ENCODE assay signal across 19 cellular contexts in the genomic region with DNA sequence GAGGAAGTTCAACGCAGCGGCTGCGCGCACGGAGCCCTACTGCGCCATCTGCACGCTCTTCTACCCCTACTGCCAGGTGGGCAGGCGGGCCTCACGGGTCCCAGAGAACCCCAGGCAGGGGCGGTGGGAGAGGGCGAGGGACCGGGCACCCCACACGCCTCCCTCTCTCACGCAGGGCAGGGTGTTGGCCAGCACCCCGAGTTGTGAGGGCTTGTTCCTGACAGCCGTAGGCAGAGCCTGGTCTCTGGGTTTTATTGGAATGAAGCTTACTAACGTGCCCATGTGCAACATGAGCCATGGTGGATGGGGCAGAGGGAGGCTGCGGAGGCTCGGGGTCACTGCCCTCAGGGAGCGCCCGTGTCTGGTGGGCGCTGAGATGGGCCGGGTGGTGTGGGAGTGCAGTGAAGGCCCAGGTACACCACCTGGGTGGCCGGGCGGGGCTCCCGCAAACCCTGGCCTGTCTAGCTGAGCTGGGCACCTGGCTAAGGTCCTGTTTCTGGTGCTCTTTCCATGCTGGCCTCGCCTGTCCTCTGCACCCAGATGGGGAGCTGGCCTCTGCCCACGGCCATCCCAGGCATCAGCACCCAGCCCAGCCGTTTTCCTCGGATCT.
DNase-seq lines count a peak whose midpoint lies in the region; ATAC-seq, FAIRE-seq and TF ChIP-seq lines count a peak whose summit lies in the region.
"Had no signal": no experiment of that assay in that cellular context is flagged by ENCODE, and none has a peak within 500 bp of the region (broad histone marks: within the 10 kb centered on the region; RNA-seq: fewer than 3 reads in every experiment).

No MANE protein-coding gene starts in this region.

- intact Hi-C loops in heart left ventricle (cut with DNase I) (loop anchor here in 1 of 10 donors (10.0 kb wide), 1 partner anchor 79 kb away; no protein-coding TSS in a partner anchor), GM12878 (cut with micrococcal nuclease; ENCODE audit: unreplicated experiment) (no loop called here)

- CTCF ChIA-PET in GM12878 (lab: Yijun Ruan, JAX): interaction anchor here (0.6 kb wide), 1 partner anchor 206 kb away, joined by 3 read pairs; no protein-coding TSS in a partner anchor

- 93 to 96% (median 94%) methylated on average over 27 to 30 of the region's 30 CpGs for WGBS in heart left ventricle, 4 donors
- 95% methylated on average over 29 of the region's 30 CpGs for WGBS in GM12878 (ENCODE audit: insufficient coverage, insufficient replicate concordance, low lambda C conversion rate, missing lambda C conversion rate)
- WGBS in small intestine, 3 donors: 94 to 95% (median 95%) methylated on average over 24 to 30 of the region's 30 CpGs

- H3K4me3 ChIP-seq in cardiac muscle cell: no peak overlapping the region
- no peak overlapping the region for H3K4me3 ChIP-seq in heart left ventricle
- no peak overlapping the region for H3K4me3 ChIP-seq in GM12878
- no peak overlapping the region for H3K4me3 ChIP-seq in small intestine (ENCODE audit: low read depth in 1 of 2, low read length in 2 of 2)

- TF ChIP-seq RAD21 in GM12878 (IDR thresholded peaks at IDR 0.05; ENCODE audit: insufficient read depth, low read depth, low read length): no peak

- H3K4me3 Mint-ChIP-seq in naive B cell: peak overlapping the region in 7 of 8 donors; percentile 9 to 98 (median 53)
- H3K4me3 Mint-ChIP-seq in stimulated activated naive B cell treated with anti-CD40 and anti-IgM and Interleukin-4, amounts not matched to agents 10 μg/mL and 1 μg/mL and 100 μg/mL, for 72 hours: peak overlapping the region; percentile 69 to 90

- peaks cover 37% of the 10 kb centered on the region for H3K36me3 ChIP-seq in cardiac muscle cell
- H3K36me3 ChIP-seq in heart left ventricle: peaks cover 0 to 83% (median 60%) of the 10 kb centered on the region in 9 donors
- H3K36me3 ChIP-seq in GM12878 (ENCODE audit: control insufficient read depth in 2 of 2, insufficient read depth in 2 of 2, low read length in 1 of 2): peaks cover 17 to 19% of the 10 kb centered on the region in 2 experiments
- H3K36me3 ChIP-seq in small intestine (ENCODE audit: control insufficient read depth in 2 of 2, insufficient read depth in 2 of 2, low read length in 2 of 2): peaks cover 0 to 7% of the 10 kb centered on the region in 2 donors

- H3K27me3 ChIP-seq in cardiac muscle cell: no peaks in the 10 kb centered on the region
- H3K27me3 ChIP-seq in heart left ventricle: no peaks in the 10 kb centered on the region
- H3K27me3 ChIP-seq in GM12878 (replicated peaks in 1 of 2; ENCODE audit: control insufficient read depth in 2 of 2, insufficient read depth in 2 of 2, low read length in 1 of 2): no peaks in the 10 kb centered on the region
- no peaks in the 10 kb centered on the region for H3K27me3 ChIP-seq in small intestine (ENCODE audit: control insufficient read depth in 2 of 2, insufficient read depth in 2 of 2, low read length in 2 of 2)
- H3K27me3 ChIP-seq: BE2C had no signal

- RAD21 ChIA-PET in GM12878 (lab: Charles Lee; ENCODE audit: unreplicated experiment): no interaction called here

- no peaks in the 10 kb centered on the region for H3K27me3 Mint-ChIP-seq in naive B cell
- H3K27me3 Mint-ChIP-seq in stimulated activated naive B cell treated with anti-CD40 and anti-IgM and Interleukin-4, amounts not matched to agents 10 μg/mL and 1 μg/mL and 100 μg/mL, for 72 hours: no peaks in the 10 kb centered on the region

- H3K27ac ChIP-seq in cardiac muscle cell (peak overlapping the region; percentile 99), heart left ventricle (no peak overlapping the region), GM12878 (ENCODE audit: control insufficient read depth, insufficient read depth) (no peak overlapping the region), small intestine (ENCODE audit: low read depth in 1 of 2, low read length in 1 of 2) (no peak overlapping the region)

- no peak overlapping the region; the same call in 1 of the 2 replicates for H3K9ac ChIP-seq in GM12878 (ENCODE audit: control insufficient read depth, insufficient read depth, low read length)

- ATAC-seq in heart left ventricle: no peak
- no peak for ATAC-seq in GM12878
- ATAC-seq in naive B cell (ENCODE audit: low read depth in 2 of 2): no peak
- ATAC-seq in stimulated activated naive B cell treated with anti-CD40 and anti-IgM and Interleukin-4, amounts not matched to agents 10 μg/mL and 1 μg/mL and 100 μg/mL, for 72 hours (replicated peaks): no peak
- ATAC-seq in GM18505 (IDR thresholded peaks at IDR 0.05; ENCODE audit: unreplicated experiment): no peak

- BruUV-seq in GM12878 (replicated peaks; lab: Mats Ljungman, UMichigan): no TSS peak

- POLR2A ChIA-PET in GM12878 (lab: Charles Lee): no interaction called here

- peak overlapping the region in 4 of 6 donors; percentile 57 to 100 (median 75) for H3K27ac Mint-ChIP-seq in naive B cell
- H3K27ac Mint-ChIP-seq in stimulated activated naive B cell treated with anti-CD40 and anti-IgM and Interleukin-4, amounts not matched to agents 10 μg/mL and 1 μg/mL and 100 μg/mL, for 72 hours: peak overlapping the region; percentile 98

- H3K4me1 ChIP-seq in cardiac muscle cell (ENCODE audit: low read depth) (peaks cover 26% of the 10 kb centered on the region), heart left ventricle (peaks cover 0 to 13% (median 4%) of the 10 kb centered on the region in 12 donors), GM12878 (ENCODE audit: control insufficient read depth, insufficient read depth, low read length) (peaks cover 42% of the 10 kb centered on the region), small intestine (ENCODE audit: control insufficient read depth in 2 of 2, insufficient read depth in 1 of 2, low read depth in 1 of 2, low read length in 1 of 2) (no peaks in the 10 kb centered on the region)

- peaks cover 0 to 2% (median 0%) of the 10 kb centered on the region in 7 donors for H3K9me3 Mint-ChIP-seq in naive B cell
- H3K9me3 Mint-ChIP-seq in stimulated activated naive B cell treated with anti-CD40 and anti-IgM and Interleukin-4, amounts not matched to agents 10 μg/mL and 1 μg/mL and 100 μg/mL, for 72 hours: no peaks in the 10 kb centered on the region
- H3K9me3 Mint-ChIP-seq: CD4-positive, CD25-positive, alpha-beta regulatory T cell had no signal

- H4K20me1 ChIP-seq in GM12878 (ENCODE audit: control insufficient read depth, insufficient read depth): no peaks in the 10 kb centered on the region

- DNase-seq in cardiac muscle cell (ENCODE audit: low read depth in 1 of 2, low spot score in 1 of 2): no peak
- no peak for DNase-seq in heart left ventricle
- DNase-seq in GM12878 (ENCODE audit: low read depth, low spot score): no peak
- no peak for DNase-seq in naive B cell
- no peak for DNase-seq in stimulated activated naive B cell treated with anti-CD40 and anti-IgM and Interleukin-4, amounts not matched to agents 10 μg/mL and 1 μg/mL and 100 μg/mL, for 72 hours
- no peak for DNase-seq in small intestine
- DNase-seq in NCI-H1694 (lab: John Stamatoyannopoulos, UW): no peak
- DNase-seq: 8988T; BE2C; Caco-2; CD4-positive, CD25-positive, alpha-beta regulatory T cell; DMS153; GDM1; KG1; NCI-H1417; NCI-H1930; NCI-H226; NCI-H526 had no signal

- H2AFZ ChIP-seq in GM12878 (ENCODE audit: control insufficient read depth, low read depth, low read length): no peak overlapping the region

- H3K4me2 ChIP-seq in GM12878 (ENCODE audit: control insufficient read depth, insufficient read depth): peak overlapping the region; percentile 3; the same call in 1 of the 2 replicates

- peaks cover 4 to 16% of the 10 kb centered on the region in 2 donors for H3K36me3 Mint-ChIP-seq in naive B cell
- H3K36me3 Mint-ChIP-seq in stimulated activated naive B cell treated with anti-CD40 and anti-IgM and Interleukin-4, amounts not matched to agents 10 μg/mL and 1 μg/mL and 100 μg/mL, for 72 hours: peaks cover 63 to 82% of the 10 kb centered on the region in 2 donors

- peaks cover 32% of the 10 kb centered on the region for H3K79me2 ChIP-seq in GM12878 (ENCODE audit: control insufficient read depth, insufficient read depth, low read length)

- in situ Hi-C loops in GM12878 (cut with MboI): no loop called here

- H3K4me1 Mint-ChIP-seq in naive B cell: peaks cover 51 to 68% (median 68%) of the 10 kb centered on the region in 3 donors
- peaks cover 59 to 99% of the 10 kb centered on the region in 2 donors for H3K4me1 Mint-ChIP-seq in stimulated activated naive B cell treated with anti-CD40 and anti-IgM and Interleukin-4, amounts not matched to agents 10 μg/mL and 1 μg/mL and 100 μg/mL, for 72 hours

- H3K9me3 ChIP-seq in cardiac muscle cell (ENCODE audit: low read depth) (no peaks in the 10 kb centered on the region), heart left ventricle (no peaks in the 10 kb centered on the region), GM12878 (replicated peaks; ENCODE audit: control insufficient read depth, insufficient read depth, low read length) (no peaks in the 10 kb centered on the region), small intestine (ENCODE audit: control insufficient read depth, low read depth) (no peaks in the 10 kb centered on the region)
- H3K9me3 ChIP-seq: BE2C, Caco-2 had no signal

- TF ChIP-seq EP300 in GM12878 (IDR thresholded peaks at IDR 0.05; ENCODE audit: borderline replicate concordance in 1 of 2, control insufficient read depth in 1 of 2, low read depth in 2 of 2, low read length in 2 of 2): no peak

- FAIRE-seq in GM12878 (lab: Jason Lieb, UNC) (no peak), small intestine (lab: Jason Lieb, UNC) (no peak)

- TF ChIP-seq POLR2A in heart left ventricle (IDR thresholded peaks at IDR 0.05) (no peak), GM12878 (IDR thresholded peaks at IDR 0.05; ENCODE audit: low read depth, low read length) (peak; percentile 19; the same call in 1 of the 2 replicates), GM18505 (IDR thresholded peaks at IDR 0.05; ENCODE audit: borderline replicate concordance, extremely low read depth, insufficient read depth, insufficient read length) (no peak)

- SMC1A ChIA-PET in GM12878 (lab: Charles Lee; ENCODE audit: uncharacterized antibody, unreplicated experiment): no interaction called here

- no peak for TF ChIP-seq CTCF in cardiac muscle cell (IDR thresholded peaks at IDR 0.05; ENCODE audit: low read depth, low read length)
- no peak for TF ChIP-seq CTCF in heart left ventricle (IDR thresholded peaks at IDR 0.05)
- TF ChIP-seq CTCF in GM12878 (IDR thresholded peaks at IDR 0.05 in 2 of 3, conservative IDR thresholded peaks at IDR 0.05 in 1 of 3; ENCODE audit: control insufficient read depth in 2 of 3, extremely low read depth in 1 of 3, insufficient read depth in 1 of 3, low read depth in 3 of 3, low read length in 3 of 3): no peak

TF ChIP-seq in GM12878, 131 proteins besides CTCF, POLR2A, EP300 and RAD21 (continues in another document):
- TF ChIP-seq JUND (IDR thresholded peaks at IDR 0.05; ENCODE audit: low read depth, low read length) (no peak), ESRRA (IDR thresholded peaks at IDR 0.05; ENCODE audit: low read length) (no peak), CHD1 (IDR thresholded peaks at IDR 0.05; ENCODE audit: low read depth, low read length) (no peak)
- TF ChIP-seq, protein P1, sequence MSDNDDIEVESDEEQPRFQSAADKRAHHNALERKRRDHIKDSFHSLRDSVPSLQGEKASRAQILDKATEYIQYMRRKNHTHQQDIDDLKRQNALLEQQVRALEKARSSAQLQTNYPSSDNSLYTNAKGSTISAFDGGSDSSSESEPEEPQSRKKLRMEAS (IDR thresholded peaks at IDR 0.05; ENCODE audit: low read depth, low read length): no peak
